ENCODE assay signal across 8 cellular contexts in genomic region chr5:54743997-54744788, GRCh38.
DNase-seq lines count a peak whose midpoint lies in the region; ATAC-seq and TF ChIP-seq lines count a peak whose summit lies in the region.

No MANE protein-coding gene starts in this region.

- 77 to 78% methylated on average over 5 to 8 of the region's 8 CpGs for WGBS in endodermal cell (ENCODE audit: insufficient coverage in 1 of 2, insufficient read length in 1 of 2), 2 experiments
- WGBS in suprapubic skin: 59% methylated on average over 8 of the region's 8 CpGs

- H3K9me3 ChIP-seq in endodermal cell (ENCODE audit: control insufficient read depth, low read length): no peaks in the 10 kb centered on the region
- H3K9me3 ChIP-seq in suprapubic skin: no peaks in the 10 kb centered on the region

- no peak for TF ChIP-seq EP300 in suprapubic skin (IDR thresholded peaks at IDR 0.05)

- TF ChIP-seq POLR2A in suprapubic skin (IDR thresholded peaks at IDR 0.05): no peak

- POLR2A ChIA-PET in BJ (lab: Charles Lee): interaction anchor here (0.6 to 2.0 kb wide), 3 partner anchors 17 to 408 kb away, joined by 6 to 9 read pairs (median 7); no protein-coding TSS in a partner anchor

- no peak overlapping the region for H3K4me3 ChIP-seq in BJ (ENCODE audit: low read depth, low read length)
- H3K4me3 ChIP-seq in endodermal cell (ENCODE audit: low read length): no peak overlapping the region
- no peak overlapping the region for H3K4me3 ChIP-seq in suprapubic skin

- H3K36me3 ChIP-seq in BJ (ENCODE audit: control insufficient read depth, insufficient read depth, low read length): no peaks in the 10 kb centered on the region
- H3K36me3 ChIP-seq in endodermal cell (ENCODE audit: control insufficient read depth, insufficient read depth, low read length): no peaks in the 10 kb centered on the region
- H3K36me3 ChIP-seq in suprapubic skin: no peaks in the 10 kb centered on the region

- H3K27me3 ChIP-seq in BJ (ENCODE audit: control insufficient read depth, insufficient read depth, low read length) (no peaks in the 10 kb centered on the region), endodermal cell (ENCODE audit: control insufficient read depth, insufficient read depth, low read length, poor library complexity, severe bottlenecking) (no peaks in the 10 kb centered on the region), suprapubic skin (no peaks in the 10 kb centered on the region)

- peaks cover 7% of the 10 kb centered on the region for H3K27me3 Mint-ChIP-seq in IgD-negative memory B cell
- H3K27me3 Mint-ChIP-seq in endodermal cell (ENCODE audit: insufficient read depth): no peaks in the 10 kb centered on the region

- peak; percentile 98 for DNase-seq in BJ (ENCODE audit: low read depth)
- peak; percentile 25 for DNase-seq in activated CD4-positive, alpha-beta T cell treated with anti-CD3 and anti-CD28 coated beads, Interleukin-2, amount 50 U/mL, for 1 hour
- DNase-seq in endodermal cell: no peak
- peak; percentile 88 for DNase-seq in myocyte (ENCODE audit: low read depth)
- DNase-seq in suprapubic skin (ENCODE audit: low spot score in 2 of 2): no peak

- CTCF ChIA-PET in BJ (lab: Yijun Ruan, JAX): interaction anchor here (0.7 to 4.0 kb wide), 8 partner anchors 9 to 227 kb away, joined by 3 to 23 read pairs (median 7); partner anchors contain the start of gene SNX18

- H3K4me3 Mint-ChIP-seq in IgD-negative memory B cell (peak overlapping the region in 2 of 4 donors; percentile 65 to 70), endodermal cell (no peak overlapping the region)

- peaks cover 2% of the 10 kb centered on the region for H3K36me3 Mint-ChIP-seq in IgD-negative memory B cell
- H3K36me3 Mint-ChIP-seq in endodermal cell (ENCODE audit: low read depth): no peaks in the 10 kb centered on the region

- H3K4me1 Mint-ChIP-seq in IgD-negative memory B cell (peaks cover 11 to 18% (median 15%) of the 10 kb centered on the region in 3 donors), endodermal cell (peaks cover 18% of the 10 kb centered on the region)

- H3K27ac ChIP-seq in endodermal cell (ENCODE audit: low read depth, low read length) (peak overlapping the region; percentile 36), suprapubic skin (peak overlapping the region; percentile 63)

- H3K27ac Mint-ChIP-seq in IgD-negative memory B cell: peak overlapping the region in 2 of 3 donors; percentile 29 to 50
- peak overlapping the region; percentile 73 for H3K27ac Mint-ChIP-seq in endodermal cell

- TF ChIP-seq CTCF in BJ (IDR thresholded peaks at IDR 0.05; ENCODE audit: insufficient read depth, low read depth, low read length): no peak
- TF ChIP-seq CTCF in endodermal cell (conservative IDR thresholded peaks at IDR 0.05): no peak
- TF ChIP-seq CTCF in suprapubic skin (IDR thresholded peaks at IDR 0.05): no peak

- H3K9me3 Mint-ChIP-seq in IgD-negative memory B cell (peaks cover 0 to 3% (median 0%) of the 10 kb centered on the region in 3 donors), endodermal cell (no peaks in the 10 kb centered on the region)

- H3K9ac ChIP-seq in endodermal cell (ENCODE audit: extremely low read depth, low read length, poor library complexity, severe bottlenecking): no peak overlapping the region

- peaks cover 9% of the 10 kb centered on the region for H3K4me1 ChIP-seq in endodermal cell (ENCODE audit: control insufficient read depth, insufficient read depth, low read length)
- peaks cover 22% of the 10 kb centered on the region for H3K4me1 ChIP-seq in suprapubic skin

- peak; percentile 90 for ATAC-seq in GM21447 (IDR thresholded peaks at IDR 0.05; ENCODE audit: unreplicated experiment)
- no peak for ATAC-seq in HG03457 (IDR thresholded peaks at IDR 0.05; ENCODE audit: unreplicated experiment)

Comparison
In these comparisons a context has a peak if more than half of its experiments do, and no peak if none do; other contexts are left out.
1. DNase-seq: peak in BJ (single experiment), activated CD4-positive, alpha-beta T cell treated with anti-CD3 and anti-CD28 coated beads, Interleukin-2, amount 50 U/mL, for 1 hour (single experiment) and myocyte (single experiment); none in endodermal cell (single experiment) and suprapubic skin (0 of 2).